ENCODE assay signal across 2 cellular contexts in genomic region chr22:24290459-24290858, GRCh38.
TF ChIP-seq lines count a peak whose summit lies in the region.

No MANE protein-coding gene starts in this region.

TF ChIP-seq in liver, 16 proteins besides CTCF, POLR2A, EP300 and RAD21:
- TF ChIP-seq NR2F2 (IDR thresholded peaks at IDR 0.05) (no peak), HNF4G (IDR thresholded peaks at IDR 0.05) (no peak), HNF4A (conservative IDR thresholded peaks at IDR 0.05) (no peak), JUND (IDR thresholded peaks at IDR 0.05) (no peak), SP1 (IDR thresholded peaks at IDR 0.05) (no peak), EGR1 (IDR thresholded peaks at IDR 0.05; ENCODE audit: low read depth in 2 of 2) (no peak), REST (IDR thresholded peaks at IDR 0.05) (no peak), ZBTB33 (IDR thresholded peaks at IDR 0.05) (no peak), YY1 (IDR thresholded peaks at IDR 0.05) (no peak), TAF1 (conservative IDR thresholded peaks at IDR 0.05) (no peak), MAX (IDR thresholded peaks at IDR 0.05) (no peak), FOXA2 (IDR thresholded peaks at IDR 0.05) (no peak), GABPA (IDR thresholded peaks at IDR 0.05 in 1 of 2, conservative IDR thresholded peaks at IDR 0.05 in 1 of 2) (no peak), FOXA1 (IDR thresholded peaks at IDR 0.05) (no peak), ATF3 (IDR thresholded peaks at IDR 0.05) (no peak), RXRA (IDR thresholded peaks at IDR 0.05) (no peak)

TF ChIP-seq in HepG2, 621 proteins besides CTCF, POLR2A, EP300 and RAD21:
- TF ChIP-seq GZF1 (CRISPR knock-in tag; IDR thresholded peaks at IDR 0.05), result no peak
- no peak for TF ChIP-seq MAZ (IDR thresholded peaks at IDR 0.05; ENCODE audit: borderline replicate concordance, low read depth, low read length)
- no peak for TF ChIP-seq MAZ (CRISPR knock-in tag; IDR thresholded peaks at IDR 0.05; ENCODE audit: low read depth)
- no peak for TF ChIP-seq ZFP90 (CRISPR knock-in tag; IDR thresholded peaks at IDR 0.05; ENCODE audit: borderline replicate concordance)
- no peak for TF ChIP-seq ZNF513 (CRISPR knock-in tag; conservative IDR thresholded peaks at IDR 0.05)
- no peak for TF ChIP-seq PCBP2 (optimal IDR thresholded peaks at IDR 0.05; ENCODE audit: low read depth, low read length, poor library complexity, severe bottlenecking)
- TF ChIP-seq HIVEP1 (CRISPR knock-in tag; IDR thresholded peaks at IDR 0.05), result no peak
- no peak for TF ChIP-seq KDM5A (IDR thresholded peaks at IDR 0.05; ENCODE audit: borderline replicate concordance, low read length)
- no peak for TF ChIP-seq FOXO4 (CRISPR knock-in tag; conservative IDR thresholded peaks at IDR 0.05)
- TF ChIP-seq SALL1 (CRISPR knock-in tag; IDR thresholded peaks at IDR 0.05), result no peak
- TF ChIP-seq SP1 (IDR thresholded peaks at IDR 0.05), result no peak
- no peak for TF ChIP-seq SP1 (CRISPR knock-in tag; IDR thresholded peaks at IDR 0.05)
- TF ChIP-seq ZBTB39 (CRISPR knock-in tag; IDR thresholded peaks at IDR 0.05), result no peak
- TF ChIP-seq ZNF234 (CRISPR knock-in tag; conservative IDR thresholded peaks at IDR 0.05), result no peak
- TF ChIP-seq ZBTB1 (CRISPR knock-in tag; IDR thresholded peaks at IDR 0.05; ENCODE audit: borderline replicate concordance), result no peak
- TF ChIP-seq HNRNPL (IDR thresholded peaks at IDR 0.05; ENCODE audit: low read depth, low read length), result no peak
